In genomic region chr16:64240586-64240985, GRCh38 we compare ENCODE assay signal across 1 cellular context.
TF ChIP-seq lines count a peak whose summit lies in the region.

No MANE protein-coding gene starts in this region.

TF ChIP-seq in GM23338, 12 proteins besides CTCF, POLR2A, EP300 and RAD21 (continued from another document):
- TF ChIP-seq ZNF462 (CRISPR knock-in tag; IDR thresholded peaks at IDR 0.05) = no peak
- no peak for TF ChIP-seq STAT1 (IDR thresholded peaks at IDR 0.05; ENCODE audit: unreplicated experiment)
- TF ChIP-seq NANOG (IDR thresholded peaks at IDR 0.05; ENCODE audit: borderline replicate concordance) = no peak
- TF ChIP-seq, protein P1, sequence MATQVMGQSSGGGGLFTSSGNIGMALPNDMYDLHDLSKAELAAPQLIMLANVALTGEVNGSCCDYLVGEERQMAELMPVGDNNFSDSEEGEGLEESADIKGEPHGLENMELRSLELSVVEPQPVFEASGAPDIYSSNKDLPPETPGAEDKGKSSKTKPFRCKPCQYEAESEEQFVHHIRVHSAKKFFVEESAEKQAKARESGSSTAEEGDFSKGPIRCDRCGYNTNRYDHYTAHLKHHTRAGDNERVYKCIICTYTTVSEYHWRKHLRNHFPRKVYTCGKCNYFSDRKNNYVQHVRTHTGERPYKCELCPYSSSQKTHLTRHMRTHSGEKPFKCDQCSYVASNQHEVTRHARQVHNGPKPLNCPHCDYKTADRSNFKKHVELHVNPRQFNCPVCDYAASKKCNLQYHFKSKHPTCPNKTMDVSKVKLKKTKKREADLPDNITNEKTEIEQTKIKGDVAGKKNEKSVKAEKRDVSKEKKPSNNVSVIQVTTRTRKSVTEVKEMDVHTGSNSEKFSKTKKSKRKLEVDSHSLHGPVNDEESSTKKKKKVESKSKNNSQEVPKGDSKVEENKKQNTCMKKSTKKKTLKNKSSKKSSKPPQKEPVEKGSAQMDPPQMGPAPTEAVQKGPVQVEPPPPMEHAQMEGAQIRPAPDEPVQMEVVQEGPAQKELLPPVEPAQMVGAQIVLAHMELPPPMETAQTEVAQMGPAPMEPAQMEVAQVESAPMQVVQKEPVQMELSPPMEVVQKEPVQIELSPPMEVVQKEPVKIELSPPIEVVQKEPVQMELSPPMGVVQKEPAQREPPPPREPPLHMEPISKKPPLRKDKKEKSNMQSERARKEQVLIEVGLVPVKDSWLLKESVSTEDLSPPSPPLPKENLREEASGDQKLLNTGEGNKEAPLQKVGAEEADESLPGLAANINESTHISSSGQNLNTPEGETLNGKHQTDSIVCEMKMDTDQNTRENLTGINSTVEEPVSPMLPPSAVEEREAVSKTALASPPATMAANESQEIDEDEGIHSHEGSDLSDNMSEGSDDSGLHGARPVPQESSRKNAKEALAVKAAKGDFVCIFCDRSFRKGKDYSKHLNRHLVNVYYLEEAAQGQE (IDR thresholded peaks at IDR 0.05; ENCODE audit: unreplicated experiment) = no peak
- TF ChIP-seq EZH2 (IDR thresholded peaks at IDR 0.05; ENCODE audit: low read depth, unreplicated experiment) = no peak
- TF ChIP-seq CREB1 (CRISPR knock-in tag; IDR thresholded peaks at IDR 0.05; ENCODE audit: low read depth) = no peak
- TF ChIP-seq, protein P2, sequence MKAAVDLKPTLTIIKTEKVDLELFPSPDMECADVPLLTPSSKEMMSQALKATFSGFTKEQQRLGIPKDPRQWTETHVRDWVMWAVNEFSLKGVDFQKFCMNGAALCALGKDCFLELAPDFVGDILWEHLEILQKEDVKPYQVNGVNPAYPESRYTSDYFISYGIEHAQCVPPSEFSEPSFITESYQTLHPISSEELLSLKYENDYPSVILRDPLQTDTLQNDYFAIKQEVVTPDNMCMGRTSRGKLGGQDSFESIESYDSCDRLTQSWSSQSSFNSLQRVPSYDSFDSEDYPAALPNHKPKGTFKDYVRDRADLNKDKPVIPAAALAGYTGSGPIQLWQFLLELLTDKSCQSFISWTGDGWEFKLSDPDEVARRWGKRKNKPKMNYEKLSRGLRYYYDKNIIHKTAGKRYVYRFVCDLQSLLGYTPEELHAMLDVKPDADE (IDR thresholded peaks at IDR 0.05) = no peak
- TF ChIP-seq JUNB (IDR thresholded peaks at IDR 0.05; ENCODE audit: unreplicated experiment) = no peak
- TF ChIP-seq ZNF331 (CRISPR knock-in tag; IDR thresholded peaks at IDR 0.05; ENCODE audit: low read depth) = no peak
- no peak for TF ChIP-seq ZNF114 (CRISPR knock-in tag; IDR thresholded peaks at IDR 0.05)
